Comparison of ENCODE assay signal across 23 cellular contexts in genomic region chr10:66414943-66415342, GRCh38.
DNase-seq lines count a peak whose midpoint lies in the region; ATAC-seq, FAIRE-seq and TF ChIP-seq lines count a peak whose summit lies in the region.
"Had no signal": no experiment of that assay in that cellular context is flagged by ENCODE, and none has a peak within 500 bp of the region (broad histone marks: within the 10 kb centered on the region; RNA-seq: fewer than 3 reads in every experiment).

No MANE protein-coding gene starts in this region.

- H3K23ac ChIP-seq in H1 (ENCODE audit: insufficient read length) = peak overlapping the region; percentile 38

- H2BK12ac ChIP-seq in H1 (ENCODE audit: low read depth, low read length) = no peak overlapping the region

- no peak overlapping the region for H3K4me3 ChIP-seq in H1 (ENCODE audit: extremely low read depth in 1 of 4, insufficient read depth in 2 of 4, low read depth in 3 of 4, low read length in 4 of 4)
- H3K4me3 ChIP-seq in spleen = no peak overlapping the region
- H3K4me3 ChIP-seq in upper lobe of right lung = no peak overlapping the region
- no peak overlapping the region for H3K4me3 ChIP-seq in A673 (ENCODE audit: low read depth, low read length, poor library complexity, severe bottlenecking)
- no peak overlapping the region for H3K4me3 ChIP-seq in stomach
- H3K4me3 ChIP-seq: BLaER1, GM23338, HAP-1 had no signal

- no peak overlapping the region for H3K56ac ChIP-seq in H1 (replicated peaks; ENCODE audit: insufficient read length, low read depth, low read length)

- no peak for FAIRE-seq in H1 (lab: Jason Lieb, UNC)
- FAIRE-seq: A204.1, G401.6, GM12892, H54 had no signal

- no peak overlapping the region for H2BK20ac ChIP-seq in H1 (ENCODE audit: low read length)

- no peak overlapping the region for H2BK15ac ChIP-seq in H1 (ENCODE audit: low read length)

- POLR2A ChIA-PET in H1 (lab: Charles Lee; ENCODE audit: partially characterized antibody) (no interaction called here), A673 (lab: Charles Lee; ENCODE audit: low non-redundant PET) (no interaction called here)

- no peak for TF ChIP-seq EP300 in H1 (IDR thresholded peaks at IDR 0.05; ENCODE audit: borderline replicate concordance in 1 of 2, low read depth in 2 of 2, low read length in 2 of 2)
- no peak for TF ChIP-seq EP300 in stomach (IDR thresholded peaks at IDR 0.05)

- no peaks in the 10 kb centered on the region for H3K79me2 ChIP-seq in H1 (ENCODE audit: control insufficient read depth in 1 of 2, insufficient read depth in 2 of 2, low read length in 2 of 2)

- no peak overlapping the region for H3K18ac ChIP-seq in H1 (ENCODE audit: extremely low read depth, low read length)

- H3K4ac ChIP-seq in H1 (replicated peaks; ENCODE audit: insufficient read length, low read depth, low read length) = no peak overlapping the region

- H3K23me2 ChIP-seq in H1 (ENCODE audit: low read depth, low read length) = no peaks in the 10 kb centered on the region

- WGBS in H1 (ENCODE audit: extremely low coverage in 1 of 2, insufficient coverage in 1 of 2, insufficient read length in 1 of 2, insufficient replicate concordance in 2 of 2, low coverage in 1 of 2, low lambda C conversion rate in 2 of 2, missing lambda C conversion rate in 1 of 2), 2 experiments = 95% methylated on average over 2 of the region's 2 CpGs; no CpG with 5 or more reads in 1 of the 2 experiments
- 52 to 79% (median 76%) methylated on average over 2 of the region's 2 CpGs for WGBS in spleen, 5 donors
- WGBS in stomach, 5 donors = 73 to 90% (median 76%) methylated on average over 2 of the region's 2 CpGs

- no peak for TF ChIP-seq POLR2A in H1 (IDR thresholded peaks at IDR 0.05; ENCODE audit: control extremely low read depth in 1 of 2, low read depth in 2 of 2, low read length in 2 of 2)
- no peak for TF ChIP-seq POLR2A in spleen (IDR thresholded peaks at IDR 0.05)
- no peak for TF ChIP-seq POLR2A in stomach (IDR thresholded peaks at IDR 0.05)

- intact Hi-C loops in spleen (cut with DNase I; ENCODE audit: low total_unique reads) = no loop called here
- intact Hi-C loops in upper lobe of right lung (cut with DNase I) = no loop called here
- intact Hi-C loops in A673 (cut with micrococcal nuclease; ENCODE audit: unreplicated experiment) = no loop called here
- intact Hi-C loops in stomach (cut with DNase I; ENCODE audit: low total_unique reads) = no loop called here

- no peak overlapping the region for H3K14ac ChIP-seq in H1 (ENCODE audit: insufficient read length)

- CTCF ChIA-PET in H1 (lab: Charles Lee; ENCODE audit: partially characterized antibody) (no interaction called here), A673 (lab: Charles Lee) (no interaction called here)

- no peak overlapping the region for H2AFZ ChIP-seq in H1 (ENCODE audit: low read length)
- H2AFZ ChIP-seq: GM23338 had no signal

- H3K9me3 ChIP-seq in H1 (ENCODE audit: insufficient read depth in 2 of 2, low read depth in 1 of 2, low read length in 1 of 2) (no peaks in the 10 kb centered on the region), spleen (peaks cover 0 to 40% (median 13%) of the 10 kb centered on the region in 8 donors), upper lobe of right lung (peaks cover 3% of the 10 kb centered on the region), A673 (ENCODE audit: low read depth, low read length, poor library complexity, severe bottlenecking) (peaks cover 24% of the 10 kb centered on the region), stomach (peaks cover 0 to 15% (median 0%) of the 10 kb centered on the region in 4 donors)
- H3K9me3 ChIP-seq: BLaER1, HAP-1 had no signal

- H4K91ac ChIP-seq in H1 (replicated peaks; ENCODE audit: insufficient read length, low read length) = no peak overlapping the region

- H3K27me3 ChIP-seq in H1 (replicated peaks in 1 of 4; ENCODE audit: control insufficient read depth in 3 of 4, extremely low read depth in 1 of 4, insufficient read depth in 3 of 4, low read length in 3 of 4) (no peaks in the 10 kb centered on the region), spleen (replicated peaks in 1 of 7) (no peaks in the 10 kb centered on the region), upper lobe of right lung (no peaks in the 10 kb centered on the region), A673 (replicated peaks; ENCODE audit: insufficient read depth, low read depth, low read length, poor library complexity) (no peaks in the 10 kb centered on the region), stomach (no peaks in the 10 kb centered on the region)
- H3K27me3 ChIP-seq: BLaER1 had no signal

- H4K20me1 ChIP-seq in H1 (replicated peaks in 1 of 2; ENCODE audit: control insufficient read depth in 1 of 2, insufficient read depth in 2 of 2, low read length in 2 of 2) = no peaks in the 10 kb centered on the region
- H4K20me1 ChIP-seq: BLaER1 had no signal

- no TSS peak for BruUV-seq in A673 (replicated peaks; lab: Mats Ljungman, UMichigan)

- no peak overlapping the region for H2BK120ac ChIP-seq in H1 (replicated peaks; ENCODE audit: low read depth, low read length)

- no peak overlapping the region for H2BK5ac ChIP-seq in H1 (ENCODE audit: low read depth, low read length)

- H3K27ac ChIP-seq in H1 (ENCODE audit: low read depth, low read length) = no peak overlapping the region
- no peak overlapping the region for H3K27ac ChIP-seq in spleen
- H3K27ac ChIP-seq in upper lobe of right lung = no peak overlapping the region
- H3K27ac ChIP-seq in A673 (ENCODE audit: low read depth, low read length, poor library complexity, severe bottlenecking) = no peak overlapping the region
- no peak overlapping the region for H3K27ac ChIP-seq in stomach
- H3K27ac ChIP-seq: 22Rv1, BLaER1, C4-2B had no signal

- H3K36me3 ChIP-seq in H1 (ENCODE audit: control insufficient read depth in 2 of 4, insufficient read depth in 4 of 4, low read length in 3 of 4) = no peaks in the 10 kb centered on the region
- no peaks in the 10 kb centered on the region for H3K36me3 ChIP-seq in spleen
- no peaks in the 10 kb centered on the region for H3K36me3 ChIP-seq in upper lobe of right lung
- no peaks in the 10 kb centered on the region for H3K36me3 ChIP-seq in A673 (ENCODE audit: insufficient read depth, low read length, poor library complexity, severe bottlenecking)
- H3K36me3 ChIP-seq in stomach = no peaks in the 10 kb centered on the region
- H3K36me3 ChIP-seq: BLaER1, HAP-1 had no signal

- no peak overlapping the region for H4K8ac ChIP-seq in H1 (ENCODE audit: extremely low read depth, insufficient read depth, low read length)

- no peak overlapping the region for H2AK5ac ChIP-seq in H1 (ENCODE audit: low read depth, low read length)

- TF ChIP-seq RAD21 in H1 (IDR thresholded peaks at IDR 0.05 in 1 of 2, conservative IDR thresholded peaks at IDR 0.05 in 1 of 2; ENCODE audit: low read depth in 2 of 2, low read length in 2 of 2) = no peak

- DNase-seq in AG20443 (ENCODE audit: low spot score) = peak; percentile 3
- no peak for DNase-seq in H1 (ENCODE audit: low read depth in 1 of 2, low spot score in 2 of 2)
- DNase-seq in spleen = peak; percentile 54
- DNase-seq in upper lobe of right lung = no peak
- no peak for DNase-seq in A673 (ENCODE audit: low spot score)
- DNase-seq in NCI-H345 (lab: John Stamatoyannopoulos, UW) = no peak
- no peak for DNase-seq in stomach
- DNase-seq in NCI-H524 (lab: John Stamatoyannopoulos, UW) = no peak
- DNase-seq: ACHN; Caco-2; CD4-positive, CD25-positive, alpha-beta regulatory T cell; CD8-positive, alpha-beta T cell; DMS153; DND-41 had no signal

- no peaks in the 10 kb centered on the region for H3K79me1 ChIP-seq in H1 (ENCODE audit: low read depth, low read length)

- peak; percentile 30 for ATAC-seq in upper lobe of right lung
- ATAC-seq: CD8-positive, alpha-beta T cell; GM23338 had no signal

- TF ChIP-seq CTCF in H1 (IDR thresholded peaks at IDR 0.05; ENCODE audit: control extremely low read depth in 1 of 3, insufficient read depth in 1 of 3, low read depth in 1 of 3, low read length in 3 of 3) = no peak
- TF ChIP-seq CTCF in spleen (IDR thresholded peaks at IDR 0.05 in 8 of 11, conservative IDR thresholded peaks at IDR 0.05 in 3 of 11) = no peak
- TF ChIP-seq CTCF in upper lobe of right lung (IDR thresholded peaks at IDR 0.05) = no peak
- no peak for TF ChIP-seq CTCF in A673 (conservative IDR thresholded peaks at IDR 0.05; ENCODE audit: low read depth, low read length)
- TF ChIP-seq CTCF in stomach (IDR thresholded peaks at IDR 0.05) = no peak

- no peak overlapping the region for H3K9ac ChIP-seq in H1 (replicated peaks in 1 of 4; ENCODE audit: extremely low read depth in 1 of 4, low read depth in 3 of 4, low read length in 3 of 4)
- H3K9ac ChIP-seq: BLaER1 had no signal

- no peak overlapping the region for H4K5ac ChIP-seq in H1 (ENCODE audit: insufficient read length, low read depth, low read length)

- no peaks in the 10 kb centered on the region for H3K4me1 ChIP-seq in H1 (replicated peaks in 1 of 4; ENCODE audit: control insufficient read depth in 3 of 4, insufficient read depth in 4 of 4, low read length in 3 of 4)
- H3K4me1 ChIP-seq in spleen = no peaks in the 10 kb centered on the region
- H3K4me1 ChIP-seq in upper lobe of right lung = no peaks in the 10 kb centered on the region
- H3K4me1 ChIP-seq in A673 (ENCODE audit: insufficient read depth, low read length, poor library complexity, severe bottlenecking) = no peaks in the 10 kb centered on the region
- H3K4me1 ChIP-seq in stomach = no peaks in the 10 kb centered on the region
- H3K4me1 ChIP-seq: BLaER1, Caco-2, HAP-1 had no signal

- no peak overlapping the region for H3K4me2 ChIP-seq in H1 (ENCODE audit: insufficient read depth in 1 of 2, low read depth in 2 of 2, low read length in 2 of 2)
- H3K4me2 ChIP-seq: BLaER1, GM23338 had no signal

TF ChIP-seq in H1, 55 proteins besides CTCF, POLR2A, EP300 and RAD21:
- no peak for TF ChIP-seq BRCA1 (IDR thresholded peaks at IDR 0.05; ENCODE audit: low read depth, low read length)

Comparison
In these comparisons a context has a peak if more than half of its experiments do, and no peak if none do; other contexts are left out.
1. DNase-seq: peak in AG20443 (single experiment) and spleen (single experiment); none in H1 (0 of 2), upper lobe of right lung (single experiment), A673 (single experiment), NCI-H345 (single experiment), stomach (single experiment) and NCI-H524 (0 of 2).